ENCODE assay signal across 17 cellular contexts in the genomic region with DNA sequence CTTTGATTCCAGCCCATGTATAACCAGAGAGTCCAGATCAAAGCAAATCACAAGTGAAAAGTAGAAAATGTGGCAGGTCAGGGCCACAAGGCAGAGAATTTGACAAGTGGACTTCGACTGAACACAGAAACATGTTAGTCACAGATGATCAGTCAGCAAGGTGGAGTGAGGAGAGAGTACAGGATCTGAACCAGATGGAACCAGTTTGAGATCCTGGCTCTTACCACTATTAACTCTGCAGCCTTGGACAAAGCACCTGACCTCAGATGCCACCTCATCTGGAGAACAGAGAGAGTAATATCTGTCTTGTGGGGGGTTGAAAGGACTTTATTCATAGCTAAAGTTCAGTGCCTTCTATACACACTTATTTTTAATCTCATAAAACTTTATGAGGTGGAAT. TPM values are rescaled to one million over a fixed set of nuclear protein-coding genes. Genes with fewer than 3 reads are reported as not detected.
A peak's percentile ranks its signal among the peaks of the same experiment; 100 is the strongest.
DNase-seq lines count a peak whose midpoint lies in the region; ATAC-seq and TF ChIP-seq lines count a peak whose summit lies in the region.
"Had no signal": no experiment of that assay in that cellular context is flagged by ENCODE, and none has a peak within 500 bp of the region (broad histone marks: within the 10 kb centered on the region; RNA-seq: fewer than 3 reads in every experiment).

No MANE protein-coding gene starts in this region.

- POLR2A ChIA-PET in activated CD4-positive, alpha-beta memory T cell treated with anti-CD3 and anti-CD28 coated beads for 36 hours (lab: Charles Lee) = no interaction called here

- DNase-seq in transverse colon = peak; percentile 14
- no peak for DNase-seq in tibial artery
- no peak for DNase-seq in activated CD4-positive, alpha-beta memory T cell treated with anti-CD3 and anti-CD28 coated beads for 36 hours
- DNase-seq: activated naive CD4-positive, alpha-beta T cell treated with anti-CD3 and anti-CD28 coated beads, Interleukin-2, amount 10 ng/mL, durations not matched to agents 7 days and 5 days; GM23248; heart right ventricle; NCI-H1417 treated with DMSO at 0.1 percent for 48 hours; SHP77 treated with DMSO at 0.1 percent for 48 hours had no signal

- H3K4me1 ChIP-seq in transverse colon = peaks cover 0 to 4% (median 0%) of the 10 kb centered on the region in 4 donors
- H3K4me1 ChIP-seq in tibial artery = no peaks in the 10 kb centered on the region
- H3K4me1 ChIP-seq: heart right ventricle had no signal

- no peak for TF ChIP-seq EP300 in transverse colon (IDR thresholded peaks at IDR 0.05; ENCODE audit: low read depth)

- H3K9me3 ChIP-seq in transverse colon (no peaks in the 10 kb centered on the region), tibial artery (no peaks in the 10 kb centered on the region)
- H3K9me3 ChIP-seq: heart right ventricle, neutrophil had no signal

- no peaks in the 10 kb centered on the region for H3K4me1 Mint-ChIP-seq in activated CD4-positive, alpha-beta memory T cell treated with anti-CD3 and anti-CD28 coated beads for 36 hours (ENCODE audit: low read depth)
- H3K4me1 Mint-ChIP-seq: activated naive CD4-positive, alpha-beta T cell treated with anti-CD3 and anti-CD28 coated beads, Interleukin-2, amount 10 ng/mL, durations not matched to agents 7 days and 5 days; IgD-negative memory B cell had no signal

- H3K27me3 Mint-ChIP-seq in activated CD4-positive, alpha-beta memory T cell treated with anti-CD3 and anti-CD28 coated beads for 36 hours = peaks cover 18% of the 10 kb centered on the region

- intact Hi-C loops in transverse colon (cut with DNase I; ENCODE audit: low total_unique reads) = no loop called here
- intact Hi-C loops in tibial artery (cut with DNase I; ENCODE audit: low total_unique reads) = no loop called here
- intact Hi-C loops in activated CD4-positive, alpha-beta memory T cell treated with anti-CD3 and anti-CD28 coated beads for 36 hours (cut with micrococcal nuclease) = no loop called here

- no peak for TF ChIP-seq CTCF in transverse colon (IDR thresholded peaks at IDR 0.05)
- TF ChIP-seq CTCF in tibial artery (IDR thresholded peaks at IDR 0.05) = no peak

- H3K27ac Mint-ChIP-seq in activated CD4-positive, alpha-beta memory T cell treated with anti-CD3 and anti-CD28 coated beads for 36 hours = no peak overlapping the region
- H3K27ac Mint-ChIP-seq: activated naive CD4-positive, alpha-beta T cell treated with anti-CD3 and anti-CD28 coated beads, Interleukin-2, amount 10 ng/mL, durations not matched to agents 7 days and 5 days; IgD-negative memory B cell had no signal

- H3K27ac ChIP-seq in transverse colon (peak overlapping the region in 2 of 4 donors; percentile 1 to 44), tibial artery (no peak overlapping the region)
- H3K27ac ChIP-seq: cardiac muscle cell, GM23248, heart right ventricle, neutrophil had no signal

- in situ Hi-C loops in transverse colon (cut with MboI; ENCODE audit: low pct_ligation_motif_present in 1 of 4, low pct_unique_long_range_greater_than_20kb in 1 of 4, low sequenced_read_pairs in 3 of 4) = no loop called here

- TF ChIP-seq POLR2A in transverse colon (IDR thresholded peaks at IDR 0.05) = no peak

- ATAC-seq in GM19351 (IDR thresholded peaks at IDR 0.05; ENCODE audit: unreplicated experiment) (peak; percentile 84), HG03378 (IDR thresholded peaks at IDR 0.05; ENCODE audit: unreplicated experiment) (peak; percentile 55), esophagus mucosa (peak; percentile 92), HG02678 (IDR thresholded peaks at IDR 0.05; ENCODE audit: unreplicated experiment) (no peak)

- peaks cover 2% of the 10 kb centered on the region for H3K9me3 Mint-ChIP-seq in activated CD4-positive, alpha-beta memory T cell treated with anti-CD3 and anti-CD28 coated beads for 36 hours
- H3K9me3 Mint-ChIP-seq: activated naive CD4-positive, alpha-beta T cell treated with anti-CD3 and anti-CD28 coated beads, Interleukin-2, amount 10 ng/mL, durations not matched to agents 7 days and 5 days; IgD-negative memory B cell had no signal

- no peak overlapping the region for H3K4me3 Mint-ChIP-seq in activated CD4-positive, alpha-beta memory T cell treated with anti-CD3 and anti-CD28 coated beads for 36 hours
- H3K4me3 Mint-ChIP-seq: activated naive CD4-positive, alpha-beta T cell treated with anti-CD3 and anti-CD28 coated beads, Interleukin-2, amount 10 ng/mL, durations not matched to agents 7 days and 5 days; IgD-negative memory B cell had no signal

- CTCF ChIA-PET in activated CD4-positive, alpha-beta memory T cell treated with anti-CD3 and anti-CD28 coated beads for 36 hours (lab: Charles Lee) = no interaction called here

- WGBS in transverse colon (ENCODE audit: low coverage in 1 of 2), 2 donors = 33 to 39% methylated on average over 1 of the region's 1 CpG

- no peaks in the 10 kb centered on the region for H3K36me3 Mint-ChIP-seq in activated CD4-positive, alpha-beta memory T cell treated with anti-CD3 and anti-CD28 coated beads for 36 hours
- H3K36me3 Mint-ChIP-seq: activated naive CD4-positive, alpha-beta T cell treated with anti-CD3 and anti-CD28 coated beads, Interleukin-2, amount 10 ng/mL, durations not matched to agents 7 days and 5 days; IgD-negative memory B cell had no signal

- H3K36me3 ChIP-seq in transverse colon = no peaks in the 10 kb centered on the region
- no peaks in the 10 kb centered on the region for H3K36me3 ChIP-seq in tibial artery
- H3K36me3 ChIP-seq: cardiac muscle cell, heart right ventricle, neutrophil had no signal

- H3K27me3 ChIP-seq in transverse colon = no peaks in the 10 kb centered on the region
- H3K27me3 ChIP-seq in tibial artery = no peaks in the 10 kb centered on the region
- H3K27me3 ChIP-seq: cardiac muscle cell, neutrophil had no signal

- H3K4me3 ChIP-seq in transverse colon (no peak overlapping the region), tibial artery (no peak overlapping the region)
- H3K4me3 ChIP-seq: cardiac muscle cell, GM23248, heart right ventricle, lung had no signal

RNA-seq across cellular contexts. Expression of a gene that starts 4.4 kb away (rescaled TPM):
- total RNA-seq in esophagus mucosa (not detected), transverse colon (not detected)
- not detected for total RNA-seq in activated CD4-positive, alpha-beta memory T cell treated with anti-CD3 and anti-CD28 coated beads for 36 hours
- total RNA-seq: activated CD8-positive, alpha-beta memory T cell treated with anti-CD3 and anti-CD28 coated beads for 36 hours; cardiac muscle cell; GM23248; heart right ventricle had no signal

RNA-seq across cellular contexts. Expression of a gene that starts 39.2 kb away (rescaled TPM):
- 14.3 TPM for total RNA-seq in esophagus mucosa
- total RNA-seq in transverse colon = 10 to 100 TPM in 3 of 4 donors, under 1 TPM in 1; 0.80 to 58.7 (median 15.3) TPM
- total RNA-seq in activated CD4-positive, alpha-beta memory T cell treated with anti-CD3 and anti-CD28 coated beads for 36 hours = under 1 TPM; 0.40 to 0.44 TPM
- total RNA-seq: GM23248 had no signal
